In genomic region chrX:154548028-154548316, GRCh38 we compare ENCODE assay signal across 8 cellular contexts. TPM values are rescaled to one million over a fixed set of nuclear protein-coding genes. Genes with fewer than 3 reads are reported as not detected.
DNase-seq lines count a peak whose midpoint lies in the region; ATAC-seq and TF ChIP-seq lines count a peak whose summit lies in the region.

No MANE protein-coding gene starts in this region.

- peak overlapping the region; percentile 81 for H3K9ac ChIP-seq in HUES64 (ENCODE audit: low read depth, low read length)

- ATAC-seq in GM19023 (IDR thresholded peaks at IDR 0.05; ENCODE audit: unreplicated experiment), result no peak

- H3K4me3 ChIP-seq in A673 (ENCODE audit: low read depth, low read length, poor library complexity, severe bottlenecking), result peak overlapping the region; percentile 91
- peak overlapping the region; percentile 90 for H3K4me3 ChIP-seq in HUES64 (ENCODE audit: low read length)
- peak overlapping the region; percentile 57 to 72 (median 65) for H3K4me3 ChIP-seq in breast epithelium
- peak overlapping the region; percentile 66 for H3K4me3 ChIP-seq in mononuclear cell (ENCODE audit: low read length)

- H3K4me1 ChIP-seq in A673 (ENCODE audit: insufficient read depth, low read length, poor library complexity, severe bottlenecking), result peaks cover 12% of the 10 kb centered on the region
- H3K4me1 ChIP-seq in HUES64 (ENCODE audit: insufficient read depth, low read length), result no peaks in the 10 kb centered on the region
- no peaks in the 10 kb centered on the region for H3K4me1 ChIP-seq in breast epithelium
- peaks cover 67% of the 10 kb centered on the region for H3K4me1 ChIP-seq in mononuclear cell (ENCODE audit: insufficient read depth, low read length)

- no TSS peak for BruUV-seq in A673 (replicated peaks; lab: Mats Ljungman, UMichigan)

- H3K36me3 ChIP-seq in A673 (ENCODE audit: insufficient read depth, low read length, poor library complexity, severe bottlenecking), result peaks cover 7% of the 10 kb centered on the region
- peaks cover 16% of the 10 kb centered on the region for H3K36me3 ChIP-seq in HUES64 (ENCODE audit: insufficient read depth, low read length)
- no peaks in the 10 kb centered on the region for H3K36me3 ChIP-seq in breast epithelium

- TF ChIP-seq POLR2A in breast epithelium (IDR thresholded peaks at IDR 0.05), result no peak

- WGBS in HUES64, result under 1% methylated on average over 9 of the region's 9 CpGs

- intact Hi-C loops in A673 (cut with micrococcal nuclease; ENCODE audit: unreplicated experiment) (loop anchor here (10.0 kb wide), 1 partner anchor 197 kb away; no protein-coding TSS in a partner anchor), breast epithelium (cut with DNase I; ENCODE audit: low total_unique reads) (no loop called here)

- no peak for TF ChIP-seq CTCF in A673 (conservative IDR thresholded peaks at IDR 0.05; ENCODE audit: low read depth, low read length)
- TF ChIP-seq CTCF in breast epithelium (IDR thresholded peaks at IDR 0.05), result no peak
- TF ChIP-seq CTCF in GM10248 (IDR thresholded peaks at IDR 0.05; ENCODE audit: control extremely low read depth, extremely low read depth, low read depth, missing control alignments), result no peak

- POLR2A ChIA-PET in A673 (lab: Charles Lee; ENCODE audit: low non-redundant PET), result no interaction called here
- POLR2A ChIA-PET in GM10248 (lab: Yijun Ruan, JAX), result no interaction called here

- no peak for DNase-seq in A673 (ENCODE audit: low spot score)
- DNase-seq in breast epithelium (ENCODE audit: low spot score in 2 of 2), result no peak
- DNase-seq in GM10248 (ENCODE audit: extremely low spot score), result no peak
- no peak for DNase-seq in activated CD8-positive, alpha-beta memory T cell treated with anti-CD3 and anti-CD28 coated beads for 24 hours
- no peak for DNase-seq in HPDE6-E6E7 (ENCODE audit: extremely low spot score)

- no peaks in the 10 kb centered on the region for H3K9me3 ChIP-seq in A673 (ENCODE audit: low read depth, low read length, poor library complexity, severe bottlenecking)
- H3K9me3 ChIP-seq in HUES64 (ENCODE audit: insufficient read depth, low read depth, low read length), result no peaks in the 10 kb centered on the region
- H3K9me3 ChIP-seq in breast epithelium, result no peaks in the 10 kb centered on the region
- H3K9me3 ChIP-seq in mononuclear cell (ENCODE audit: low read depth, low read length), result no peaks in the 10 kb centered on the region

- H3K27ac ChIP-seq in A673 (ENCODE audit: low read depth, low read length, poor library complexity, severe bottlenecking) (peak overlapping the region; percentile 95), HUES64 (ENCODE audit: low read depth, low read length) (peak overlapping the region; percentile 96; the same call in 1 of the 2 replicates), breast epithelium (peak overlapping the region; percentile 85 to 87)

- H3K27me3 ChIP-seq in A673 (replicated peaks; ENCODE audit: insufficient read depth, low read depth, low read length, poor library complexity) (no peaks in the 10 kb centered on the region), HUES64 (ENCODE audit: insufficient read depth, low read length) (no peaks in the 10 kb centered on the region), breast epithelium (peaks cover 0 to 21% of the 10 kb centered on the region in 2 donors), mononuclear cell (ENCODE audit: insufficient read depth, low read length) (no peaks in the 10 kb centered on the region)

- CTCF ChIA-PET in A673 (lab: Charles Lee) (no interaction called here), GM10248 (lab: Yijun Ruan, JAX) (interaction anchor here (1.2 kb wide), 1 partner anchor 201 kb away, joined by 4 read pairs; no protein-coding TSS in a partner anchor)

RNA-seq across cellular contexts. Expression of gene IKBKG, which starts 0.6 kb away (rescaled TPM):
- total RNA-seq in A673 (2021), result 28.0 and 30.4 TPM in 2 replicates
- 13.4 TPM for polyA plus RNA-seq in HUES64 (2013, experiment 1 of 2)
- polyA plus RNA-seq in HUES64 (2013, experiment 2 of 2), result 11.3 TPM
- total RNA-seq in breast epithelium, result 10 to 100 TPM; 10.5 to 15.2 (median 12.6) TPM
- total RNA-seq in mononuclear cell, result 11.8 TPM

RNA-seq across cellular contexts. Expression of gene G6PD, which starts 1.3 kb away (rescaled TPM):
- 190 and 203 TPM in 2 replicates for total RNA-seq in A673 (2021)
- 59.6 TPM for polyA plus RNA-seq in HUES64 (2013, experiment 1 of 2)
- 59.7 TPM for polyA plus RNA-seq in HUES64 (2013, experiment 2 of 2)
- total RNA-seq in breast epithelium, result 10 to 100 TPM; 25.6 to 45.2 (median 38.2) TPM
- total RNA-seq in mononuclear cell, result 32.0 TPM

RNA-seq across cellular contexts. Expression of gene FAM3A, which starts 31.9 kb away (rescaled TPM):
- total RNA-seq in A673 (2021) (35.8 and 38.5 TPM in 2 replicates), breast epithelium (10 to 100 TPM; 38.8 to 42.6 (median 41.3) TPM), mononuclear cell (12.8 TPM)
- polyA plus RNA-seq in HUES64 (2013, experiment 1 of 2), result 13.5 TPM
- 15.5 TPM for polyA plus RNA-seq in HUES64 (2013, experiment 2 of 2)

RNA-seq across cellular contexts. Expression of gene CTAG1A, which starts 37.0 kb away (rescaled TPM):
- total RNA-seq in A673 (2021) (not detected in 2 replicates), breast epithelium (1 to 10 TPM in 1 of 3 donors, not detected in 2; 2.3 TPM), mononuclear cell (not detected)
- not detected for polyA plus RNA-seq in HUES64 (2013, experiment 1 of 2)
- not detected for polyA plus RNA-seq in HUES64 (2013, experiment 2 of 2)

RNA-seq across cellular contexts. Expression of gene SLC10A3, which starts 57.5 kb away (rescaled TPM):
- total RNA-seq in A673 (2021), result 8.1 and 9.7 TPM in 2 replicates
- 5.3 TPM for polyA plus RNA-seq in HUES64 (2013, experiment 1 of 2)
- 5.6 TPM for polyA plus RNA-seq in HUES64 (2013, experiment 2 of 2)
- 10 to 100 TPM; 17.0 to 24.0 (median 19.5) TPM for total RNA-seq in breast epithelium
- 15.0 TPM for total RNA-seq in mononuclear cell
